ENCODE assay signal across 9 cellular contexts in the genomic region with DNA sequence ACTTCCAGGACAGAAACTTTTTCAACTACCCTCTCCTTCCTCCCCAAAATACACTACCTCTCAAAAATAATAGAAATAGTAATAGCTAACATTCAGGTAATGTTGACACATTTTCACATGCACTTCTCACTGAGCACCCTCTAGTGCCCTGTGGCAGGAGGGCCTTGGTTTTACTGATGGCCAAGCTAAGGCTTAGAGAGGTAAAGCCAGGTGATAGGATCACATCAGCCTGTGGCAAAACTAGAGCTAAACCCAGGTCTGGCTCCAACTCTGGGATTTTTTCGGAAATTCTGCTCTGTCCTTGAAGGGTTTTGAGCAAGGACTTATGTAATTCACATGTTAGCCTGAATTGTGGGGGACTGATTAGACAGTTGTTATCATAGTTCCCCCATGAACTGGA. TPM values are rescaled to one million over a fixed set of nuclear protein-coding genes. Genes with fewer than 3 reads are reported as not detected.
A peak's percentile ranks its signal among the peaks of the same experiment; 100 is the strongest.
DNase-seq lines count a peak whose midpoint lies in the region; ATAC-seq and TF ChIP-seq lines count a peak whose summit lies in the region.
"Had no signal": no experiment of that assay in that cellular context is flagged by ENCODE, and none has a peak within 500 bp of the region (broad histone marks: within the 10 kb centered on the region; RNA-seq: fewer than 3 reads in every experiment).

No MANE protein-coding gene starts in this region.

- no peak for TF ChIP-seq CTCF in activated B cell treated with CpG ODN at 0.5 μM for 24 hours (IDR thresholded peaks at IDR 0.05)

- DNase-seq in activated CD4-positive, alpha-beta memory T cell treated with anti-CD3 and anti-CD28 coated beads for 36 hours = peak; percentile 37
- no peak for DNase-seq in activated CD4-positive, alpha-beta memory T cell treated with anti-CD3 and anti-CD28 coated beads, Interleukin-2, amount 10 ng/mL, durations not matched to agents 7 days and 5 days
- DNase-seq in activated B cell treated with CpG ODN at 0.5 μM for 24 hours = no peak
- peak; percentile 3 for DNase-seq in germinal center (ENCODE audit: low spot score)
- DNase-seq in CD1c-positive myeloid dendritic cell (ENCODE audit: extremely low spot score) = no peak
- DNase-seq: NCI-H1105 had no signal

- no peaks in the 10 kb centered on the region for H3K9me3 Mint-ChIP-seq in activated CD4-positive, alpha-beta memory T cell treated with anti-CD3 and anti-CD28 coated beads for 36 hours
- H3K9me3 Mint-ChIP-seq in activated CD4-positive, alpha-beta memory T cell treated with anti-CD3 and anti-CD28 coated beads, Interleukin-2, amount 10 ng/mL, durations not matched to agents 7 days and 5 days = no peaks in the 10 kb centered on the region
- H3K9me3 Mint-ChIP-seq in activated B cell treated with CpG ODN at 0.5 μM for 24 hours = no peaks in the 10 kb centered on the region
- no peaks in the 10 kb centered on the region for H3K9me3 Mint-ChIP-seq in stimulated activated naive CD8-positive, alpha-beta T cell treated with anti-CD3 and anti-CD28 coated beads, Interleukin-15, Interleukin-2, amounts not matched to agents 100 ng/mL and 50 ng/mL, for 24 hours

- POLR2A ChIA-PET in activated CD4-positive, alpha-beta memory T cell treated with anti-CD3 and anti-CD28 coated beads for 36 hours (lab: Charles Lee) = interaction anchor here (1.2 kb wide), 1 partner anchor 11 kb away, joined by 3 read pairs; no protein-coding TSS in a partner anchor
- POLR2A ChIA-PET in activated CD4-positive, alpha-beta memory T cell treated with anti-CD3 and anti-CD28 coated beads, Interleukin-2, amount 10 ng/mL, durations not matched to agents 7 days and 5 days (lab: Charles Lee) = interaction anchor here (1.7 to 2.3 kb wide), 4 partner anchors 78 to 815 kb away, joined by 4 to 13 read pairs (median 7); a partner anchor contains a TSS
- POLR2A ChIA-PET in activated B cell treated with CpG ODN at 0.5 μM for 24 hours (lab: Charles Lee) = interaction anchor here (2.3 kb wide), 1 partner anchor 576 kb away, joined by 5 read pairs; a partner anchor contains a TSS

- H3K36me3 Mint-ChIP-seq in activated CD4-positive, alpha-beta memory T cell treated with anti-CD3 and anti-CD28 coated beads for 36 hours = peaks cover 12% of the 10 kb centered on the region
- peaks cover 14% of the 10 kb centered on the region for H3K36me3 Mint-ChIP-seq in activated CD4-positive, alpha-beta memory T cell treated with anti-CD3 and anti-CD28 coated beads, Interleukin-2, amount 10 ng/mL, durations not matched to agents 7 days and 5 days (ENCODE audit: low read depth)
- peaks cover 29% of the 10 kb centered on the region for H3K36me3 Mint-ChIP-seq in activated B cell treated with CpG ODN at 0.5 μM for 24 hours (ENCODE audit: low read depth)
- H3K36me3 Mint-ChIP-seq in stimulated activated naive CD8-positive, alpha-beta T cell treated with anti-CD3 and anti-CD28 coated beads, Interleukin-15, Interleukin-2, amounts not matched to agents 100 ng/mL and 50 ng/mL, for 24 hours (ENCODE audit: low read depth) = peaks cover 11% of the 10 kb centered on the region

- intact Hi-C loops in activated CD4-positive, alpha-beta memory T cell treated with anti-CD3 and anti-CD28 coated beads for 36 hours (cut with micrococcal nuclease) = loop anchor here (2.0 to 10.0 kb wide), 6 partner anchors 27 to 627 kb away; a partner anchor contains a TSS
- intact Hi-C loops in activated B cell treated with CpG ODN at 0.5 μM for 24 hours (cut with micrococcal nuclease) = loop anchor here (2.0 to 5.0 kb wide), 4 partner anchors 129 to 620 kb away; a partner anchor contains a TSS

- ATAC-seq in activated B cell treated with CpG ODN at 0.5 μM for 24 hours (ENCODE audit: low read depth) (no peak), GM21390 (IDR thresholded peaks at IDR 0.05; ENCODE audit: unreplicated experiment) (no peak), GM18517 (IDR thresholded peaks at IDR 0.05; ENCODE audit: unreplicated experiment) (no peak)

- peak overlapping the region; percentile 97 for H3K4me3 Mint-ChIP-seq in activated CD4-positive, alpha-beta memory T cell treated with anti-CD3 and anti-CD28 coated beads for 36 hours
- H3K4me3 Mint-ChIP-seq in activated CD4-positive, alpha-beta memory T cell treated with anti-CD3 and anti-CD28 coated beads, Interleukin-2, amount 10 ng/mL, durations not matched to agents 7 days and 5 days = no peak overlapping the region
- H3K4me3 Mint-ChIP-seq in activated B cell treated with CpG ODN at 0.5 μM for 24 hours = peak overlapping the region; percentile 99
- H3K4me3 Mint-ChIP-seq in stimulated activated naive CD8-positive, alpha-beta T cell treated with anti-CD3 and anti-CD28 coated beads, Interleukin-15, Interleukin-2, amounts not matched to agents 100 ng/mL and 50 ng/mL, for 24 hours = peak overlapping the region; percentile 98

- H3K27ac Mint-ChIP-seq in activated CD4-positive, alpha-beta memory T cell treated with anti-CD3 and anti-CD28 coated beads for 36 hours = peak overlapping the region; percentile 87
- no peak overlapping the region for H3K27ac Mint-ChIP-seq in activated CD4-positive, alpha-beta memory T cell treated with anti-CD3 and anti-CD28 coated beads, Interleukin-2, amount 10 ng/mL, durations not matched to agents 7 days and 5 days
- peak overlapping the region; percentile 95 for H3K27ac Mint-ChIP-seq in activated B cell treated with CpG ODN at 0.5 μM for 24 hours
- H3K27ac Mint-ChIP-seq in stimulated activated naive CD8-positive, alpha-beta T cell treated with anti-CD3 and anti-CD28 coated beads, Interleukin-15, Interleukin-2, amounts not matched to agents 100 ng/mL and 50 ng/mL, for 24 hours = no peak overlapping the region

- H3K27me3 Mint-ChIP-seq in activated CD4-positive, alpha-beta memory T cell treated with anti-CD3 and anti-CD28 coated beads for 36 hours = peaks cover under 1% of the 10 kb centered on the region
- H3K27me3 Mint-ChIP-seq in activated CD4-positive, alpha-beta memory T cell treated with anti-CD3 and anti-CD28 coated beads, Interleukin-2, amount 10 ng/mL, durations not matched to agents 7 days and 5 days = no peaks in the 10 kb centered on the region
- peaks cover 3% of the 10 kb centered on the region for H3K27me3 Mint-ChIP-seq in activated B cell treated with CpG ODN at 0.5 μM for 24 hours
- H3K27me3 Mint-ChIP-seq in stimulated activated naive CD8-positive, alpha-beta T cell treated with anti-CD3 and anti-CD28 coated beads, Interleukin-15, Interleukin-2, amounts not matched to agents 100 ng/mL and 50 ng/mL, for 24 hours = no peaks in the 10 kb centered on the region

- CTCF ChIA-PET in activated CD4-positive, alpha-beta memory T cell treated with anti-CD3 and anti-CD28 coated beads for 36 hours (lab: Charles Lee) = interaction anchor here (1.0 to 1.5 kb wide), 4 partner anchors 12 to 632 kb away, joined by 3 to 6 read pairs (median 4); no protein-coding TSS in a partner anchor
- CTCF ChIA-PET in activated CD4-positive, alpha-beta memory T cell treated with anti-CD3 and anti-CD28 coated beads, Interleukin-2, amount 10 ng/mL, durations not matched to agents 7 days and 5 days (lab: Charles Lee) = interaction anchor here (0.7 to 2.5 kb wide), 7 partner anchors 11 to 221 kb away, joined by 3 to 7 read pairs (median 3); no protein-coding TSS in a partner anchor
- CTCF ChIA-PET in activated B cell treated with CpG ODN at 0.5 μM for 24 hours (lab: Charles Lee) = interaction anchor here (0.6 kb wide), 1 partner anchor 1500 kb away, joined by 3 read pairs; no protein-coding TSS in a partner anchor

- H3K4me1 Mint-ChIP-seq in activated CD4-positive, alpha-beta memory T cell treated with anti-CD3 and anti-CD28 coated beads for 36 hours (ENCODE audit: low read depth) = peaks cover 28% of the 10 kb centered on the region
- H3K4me1 Mint-ChIP-seq in activated CD4-positive, alpha-beta memory T cell treated with anti-CD3 and anti-CD28 coated beads, Interleukin-2, amount 10 ng/mL, durations not matched to agents 7 days and 5 days = peaks cover 25% of the 10 kb centered on the region
- peaks cover 37% of the 10 kb centered on the region for H3K4me1 Mint-ChIP-seq in activated B cell treated with CpG ODN at 0.5 μM for 24 hours
- peaks cover 36% of the 10 kb centered on the region for H3K4me1 Mint-ChIP-seq in stimulated activated naive CD8-positive, alpha-beta T cell treated with anti-CD3 and anti-CD28 coated beads, Interleukin-15, Interleukin-2, amounts not matched to agents 100 ng/mL and 50 ng/mL, for 24 hours (ENCODE audit: low read depth)

RNA-seq across cellular contexts. Expression of a gene that starts 0.9 kb away (rescaled TPM):
- total RNA-seq in activated CD4-positive, alpha-beta memory T cell treated with anti-CD3 and anti-CD28 coated beads for 36 hours = 10 to 100 TPM; 25.5 to 25.6 TPM
- total RNA-seq in activated CD4-positive, alpha-beta memory T cell treated with anti-CD3 and anti-CD28 coated beads, Interleukin-2, amount 10 ng/mL, durations not matched to agents 7 days and 5 days = 10 to 100 TPM; 19.5 to 20.9 TPM
- 28.1 and 39.0 TPM in 2 replicates for total RNA-seq in activated B cell treated with CpG ODN at 0.5 μM for 24 hours

Comparison
In these comparisons a context has a peak if more than half of its experiments do, and no peak if none do; other contexts are left out.
1. DNase-seq: peak in activated CD4-positive, alpha-beta memory T cell treated with anti-CD3 and anti-CD28 coated beads for 36 hours (single experiment) and germinal center (single experiment); none in activated CD4-positive, alpha-beta memory T cell treated with anti-CD3 and anti-CD28 coated beads, Interleukin-2, amount 10 ng/mL, durations not matched to agents 7 days and 5 days (single experiment), activated B cell treated with CpG ODN at 0.5 μM for 24 hours (single experiment) and CD1c-positive myeloid dendritic cell (single experiment).
2. H3K27ac Mint-ChIP-seq: peak in activated CD4-positive, alpha-beta memory T cell treated with anti-CD3 and anti-CD28 coated beads for 36 hours (single experiment) and activated B cell treated with CpG ODN at 0.5 μM for 24 hours (single experiment); none in activated CD4-positive, alpha-beta memory T cell treated with anti-CD3 and anti-CD28 coated beads, Interleukin-2, amount 10 ng/mL, durations not matched to agents 7 days and 5 days (single experiment) and stimulated activated naive CD8-positive, alpha-beta T cell treated with anti-CD3 and anti-CD28 coated beads, Interleukin-15, Interleukin-2, amounts not matched to agents 100 ng/mL and 50 ng/mL, for 24 hours (single experiment).